ENCODE assay signal across 1 cellular context in the genomic region with DNA sequence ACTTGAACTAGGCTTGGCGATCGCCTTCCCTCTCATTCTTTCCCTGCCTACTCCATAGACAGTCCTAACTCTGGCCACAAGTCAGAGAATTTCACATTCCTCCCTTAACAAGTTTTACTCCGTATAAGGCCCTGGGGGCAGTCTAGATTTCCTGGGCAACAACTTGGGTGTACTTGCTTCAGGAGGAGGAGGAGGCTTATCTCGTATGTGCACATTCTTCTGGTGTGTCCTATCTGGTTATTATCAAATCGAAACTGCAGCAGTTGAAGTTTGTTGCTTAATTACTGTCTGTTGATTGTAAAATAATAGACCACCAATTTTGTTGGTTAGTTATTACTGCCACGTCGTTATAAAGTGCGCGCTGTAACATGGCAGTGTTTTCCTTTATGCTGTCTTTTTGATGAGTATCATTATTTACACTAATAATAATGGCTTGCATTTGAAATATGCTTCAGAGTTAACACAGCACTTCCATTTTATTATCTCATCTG.
TF ChIP-seq lines count a peak whose summit lies in the region.

No MANE protein-coding gene starts in this region.

TF ChIP-seq in K562, 482 proteins besides CTCF, POLR2A, EP300 and RAD21 (continued from another document and continues in another):
- TF ChIP-seq, protein P1, sequence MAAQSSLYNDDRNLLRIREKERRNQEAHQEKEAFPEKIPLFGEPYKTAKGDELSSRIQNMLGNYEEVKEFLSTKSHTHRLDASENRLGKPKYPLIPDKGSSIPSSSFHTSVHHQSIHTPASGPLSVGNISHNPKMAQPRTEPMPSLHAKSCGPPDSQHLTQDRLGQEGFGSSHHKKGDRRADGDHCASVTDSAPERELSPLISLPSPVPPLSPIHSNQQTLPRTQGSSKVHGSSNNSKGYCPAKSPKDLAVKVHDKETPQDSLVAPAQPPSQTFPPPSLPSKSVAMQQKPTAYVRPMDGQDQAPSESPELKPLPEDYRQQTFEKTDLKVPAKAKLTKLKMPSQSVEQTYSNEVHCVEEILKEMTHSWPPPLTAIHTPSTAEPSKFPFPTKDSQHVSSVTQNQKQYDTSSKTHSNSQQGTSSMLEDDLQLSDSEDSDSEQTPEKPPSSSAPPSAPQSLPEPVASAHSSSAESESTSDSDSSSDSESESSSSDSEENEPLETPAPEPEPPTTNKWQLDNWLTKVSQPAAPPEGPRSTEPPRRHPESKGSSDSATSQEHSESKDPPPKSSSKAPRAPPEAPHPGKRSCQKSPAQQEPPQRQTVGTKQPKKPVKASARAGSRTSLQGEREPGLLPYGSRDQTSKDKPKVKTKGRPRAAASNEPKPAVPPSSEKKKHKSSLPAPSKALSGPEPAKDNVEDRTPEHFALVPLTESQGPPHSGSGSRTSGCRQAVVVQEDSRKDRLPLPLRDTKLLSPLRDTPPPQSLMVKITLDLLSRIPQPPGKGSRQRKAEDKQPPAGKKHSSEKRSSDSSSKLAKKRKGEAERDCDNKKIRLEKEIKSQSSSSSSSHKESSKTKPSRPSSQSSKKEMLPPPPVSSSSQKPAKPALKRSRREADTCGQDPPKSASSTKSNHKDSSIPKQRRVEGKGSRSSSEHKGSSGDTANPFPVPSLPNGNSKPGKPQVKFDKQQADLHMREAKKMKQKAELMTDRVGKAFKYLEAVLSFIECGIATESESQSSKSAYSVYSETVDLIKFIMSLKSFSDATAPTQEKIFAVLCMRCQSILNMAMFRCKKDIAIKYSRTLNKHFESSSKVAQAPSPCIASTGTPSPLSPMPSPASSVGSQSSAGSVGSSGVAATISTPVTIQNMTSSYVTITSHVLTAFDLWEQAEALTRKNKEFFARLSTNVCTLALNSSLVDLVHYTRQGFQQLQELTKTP (IDR thresholded peaks at IDR 0.05; ENCODE audit: low read depth in 1 of 2, partially characterized antibody in 2 of 2): peak; percentile 46 to 67
- peak; percentile 86 for TF ChIP-seq CBFA2T2 (conservative IDR thresholded peaks at IDR 0.05)
- TF ChIP-seq, protein P2, sequence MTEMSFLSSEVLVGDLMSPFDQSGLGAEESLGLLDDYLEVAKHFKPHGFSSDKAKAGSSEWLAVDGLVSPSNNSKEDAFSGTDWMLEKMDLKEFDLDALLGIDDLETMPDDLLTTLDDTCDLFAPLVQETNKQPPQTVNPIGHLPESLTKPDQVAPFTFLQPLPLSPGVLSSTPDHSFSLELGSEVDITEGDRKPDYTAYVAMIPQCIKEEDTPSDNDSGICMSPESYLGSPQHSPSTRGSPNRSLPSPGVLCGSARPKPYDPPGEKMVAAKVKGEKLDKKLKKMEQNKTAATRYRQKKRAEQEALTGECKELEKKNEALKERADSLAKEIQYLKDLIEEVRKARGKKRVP (CRISPR knock-in tag; IDR thresholded peaks at IDR 0.05): no peak
- TF ChIP-seq, protein P3, sequence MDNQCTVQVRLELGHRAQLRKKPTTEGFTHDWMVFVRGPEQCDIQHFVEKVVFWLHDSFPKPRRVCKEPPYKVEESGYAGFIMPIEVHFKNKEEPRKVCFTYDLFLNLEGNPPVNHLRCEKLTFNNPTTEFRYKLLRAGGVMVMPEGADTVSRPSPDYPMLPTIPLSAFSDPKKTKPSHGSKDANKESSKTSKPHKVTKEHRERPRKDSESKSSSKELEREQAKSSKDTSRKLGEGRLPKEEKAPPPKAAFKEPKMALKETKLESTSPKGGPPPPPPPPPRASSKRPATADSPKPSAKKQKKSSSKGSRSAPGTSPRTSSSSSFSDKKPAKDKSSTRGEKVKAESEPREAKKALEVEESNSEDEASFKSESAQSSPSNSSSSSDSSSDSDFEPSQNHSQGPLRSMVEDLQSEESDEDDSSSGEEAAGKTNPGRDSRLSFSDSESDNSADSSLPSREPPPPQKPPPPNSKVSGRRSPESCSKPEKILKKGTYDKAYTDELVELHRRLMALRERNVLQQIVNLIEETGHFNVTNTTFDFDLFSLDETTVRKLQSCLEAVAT (IDR thresholded peaks at IDR 0.05): no peak
- TF ChIP-seq ZNF134 (CRISPR knock-in tag; conservative IDR thresholded peaks at IDR 0.05): peak; percentile 74
- no peak for TF ChIP-seq SETDB1 (IDR thresholded peaks at IDR 0.05; ENCODE audit: low read length)
- TF ChIP-seq SMARCE1 (IDR thresholded peaks at IDR 0.05): peak; percentile 94
- peak; percentile 94 for TF ChIP-seq CBFA2T3 (IDR thresholded peaks at IDR 0.05)
- TF ChIP-seq ZNF184 (CRISPR knock-in tag; IDR thresholded peaks at IDR 0.05): no peak
- no peak for TF ChIP-seq ZNF408 (CRISPR knock-in tag; IDR thresholded peaks at IDR 0.05; ENCODE audit: low read depth)
- TF ChIP-seq GATAD2B (IDR thresholded peaks at IDR 0.05; ENCODE audit: borderline replicate concordance): peak; percentile 54; the same call in 1 of the 2 replicates
- TF ChIP-seq, protein P4, sequence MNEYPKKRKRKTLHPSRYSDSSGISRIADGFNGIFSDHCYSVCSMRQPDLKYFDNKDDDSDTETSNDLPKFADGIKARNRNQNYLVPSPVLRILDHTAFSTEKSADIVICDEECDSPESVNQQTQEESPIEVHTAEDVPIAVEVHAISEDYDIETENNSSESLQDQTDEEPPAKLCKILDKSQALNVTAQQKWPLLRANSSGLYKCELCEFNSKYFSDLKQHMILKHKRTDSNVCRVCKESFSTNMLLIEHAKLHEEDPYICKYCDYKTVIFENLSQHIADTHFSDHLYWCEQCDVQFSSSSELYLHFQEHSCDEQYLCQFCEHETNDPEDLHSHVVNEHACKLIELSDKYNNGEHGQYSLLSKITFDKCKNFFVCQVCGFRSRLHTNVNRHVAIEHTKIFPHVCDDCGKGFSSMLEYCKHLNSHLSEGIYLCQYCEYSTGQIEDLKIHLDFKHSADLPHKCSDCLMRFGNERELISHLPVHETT (CRISPR knock-in tag; conservative IDR thresholded peaks at IDR 0.05 in 1 of 2, IDR thresholded peaks at IDR 0.05 in 1 of 2): no peak
- TF ChIP-seq HIVEP1 (CRISPR knock-in tag; IDR thresholded peaks at IDR 0.05): no peak
- no peak for TF ChIP-seq ILF3 (IDR thresholded peaks at IDR 0.05; ENCODE audit: borderline replicate concordance)
- TF ChIP-seq NCOA4 (IDR thresholded peaks at IDR 0.05; ENCODE audit: partially characterized antibody): no peak
- peak; percentile 63; the same call in 1 of the 2 replicates for TF ChIP-seq SMAD4 (CRISPR knock-in tag; conservative IDR thresholded peaks at IDR 0.05)
- TF ChIP-seq CREBBP (IDR thresholded peaks at IDR 0.05; ENCODE audit: low read depth, low read length): no peak
- TF ChIP-seq CCAR2 (IDR thresholded peaks at IDR 0.05; ENCODE audit: low read depth, low read length): no peak
- no peak for TF ChIP-seq RBM14 (IDR thresholded peaks at IDR 0.05; ENCODE audit: borderline replicate concordance, insufficient read depth, low read depth, low read length)
- TF ChIP-seq RBM25 (IDR thresholded peaks at IDR 0.05; ENCODE audit: low read depth, low read length, severe bottlenecking): no peak
- peak; percentile 54; the same call in 1 of the 2 replicates for TF ChIP-seq MTA3 (IDR thresholded peaks at IDR 0.05; ENCODE audit: borderline replicate concordance)
- TF ChIP-seq ARID1B (IDR thresholded peaks at IDR 0.05): peak; percentile 97
- peak; percentile 95 for TF ChIP-seq LEF1 (IDR thresholded peaks at IDR 0.05)
- 0 out of 2 replicates have a peak, but pooled peaks have one; percentile 55 for TF ChIP-seq ZNF589 (CRISPR knock-in tag; IDR thresholded peaks at IDR 0.05; ENCODE audit: low read depth)
- no peak for TF ChIP-seq ZNF24 (IDR thresholded peaks at IDR 0.05)
- TF ChIP-seq ZNF444 (CRISPR knock-in tag; IDR thresholded peaks at IDR 0.05): no peak
- TF ChIP-seq, protein P5, sequence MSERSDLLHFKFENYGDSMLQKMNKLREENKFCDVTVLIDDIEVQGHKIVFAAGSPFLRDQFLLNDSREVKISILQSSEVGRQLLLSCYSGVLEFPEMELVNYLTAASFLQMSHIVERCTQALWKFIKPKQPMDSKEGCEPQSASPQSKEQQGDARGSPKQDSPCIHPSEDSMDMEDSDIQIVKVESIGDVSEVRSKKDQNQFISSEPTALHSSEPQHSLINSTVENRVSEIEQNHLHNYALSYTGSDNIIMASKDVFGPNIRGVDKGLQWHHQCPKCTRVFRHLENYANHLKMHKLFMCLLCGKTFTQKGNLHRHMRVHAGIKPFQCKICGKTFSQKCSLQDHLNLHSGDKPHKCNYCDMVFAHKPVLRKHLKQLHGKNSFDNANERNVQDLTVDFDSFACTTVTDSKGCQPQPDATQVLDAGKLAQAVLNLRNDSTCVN (CRISPR knock-in tag; IDR thresholded peaks at IDR 0.05): no peak
- TF ChIP-seq DDX20 (tag; IDR thresholded peaks at IDR 0.05; ENCODE audit: low read depth): no peak
- TF ChIP-seq, protein P6, sequence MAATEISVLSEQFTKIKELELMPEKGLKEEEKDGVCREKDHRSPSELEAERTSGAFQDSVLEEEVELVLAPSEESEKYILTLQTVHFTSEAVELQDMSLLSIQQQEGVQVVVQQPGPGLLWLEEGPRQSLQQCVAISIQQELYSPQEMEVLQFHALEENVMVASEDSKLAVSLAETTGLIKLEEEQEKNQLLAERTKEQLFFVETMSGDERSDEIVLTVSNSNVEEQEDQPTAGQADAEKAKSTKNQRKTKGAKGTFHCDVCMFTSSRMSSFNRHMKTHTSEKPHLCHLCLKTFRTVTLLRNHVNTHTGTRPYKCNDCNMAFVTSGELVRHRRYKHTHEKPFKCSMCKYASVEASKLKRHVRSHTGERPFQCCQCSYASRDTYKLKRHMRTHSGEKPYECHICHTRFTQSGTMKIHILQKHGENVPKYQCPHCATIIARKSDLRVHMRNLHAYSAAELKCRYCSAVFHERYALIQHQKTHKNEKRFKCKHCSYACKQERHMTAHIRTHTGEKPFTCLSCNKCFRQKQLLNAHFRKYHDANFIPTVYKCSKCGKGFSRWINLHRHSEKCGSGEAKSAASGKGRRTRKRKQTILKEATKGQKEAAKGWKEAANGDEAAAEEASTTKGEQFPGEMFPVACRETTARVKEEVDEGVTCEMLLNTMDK (IDR thresholded peaks at IDR 0.05; ENCODE audit: borderline replicate concordance, insufficient read depth, low read depth, low read length, poor library complexity, severe bottlenecking): no peak
- no peak for TF ChIP-seq ZNF830 (CRISPR knock-in tag; IDR thresholded peaks at IDR 0.05)
- TF ChIP-seq SMARCB1 (IDR thresholded peaks at IDR 0.05; ENCODE audit: insufficient read length, low read depth): no peak
- TF ChIP-seq ATF1 (CRISPR knock-in tag; IDR thresholded peaks at IDR 0.05): no peak
- TF ChIP-seq ATF1 (tag; IDR thresholded peaks at IDR 0.05): peak; percentile 35
- no peak for TF ChIP-seq STAT5B (CRISPR knock-in tag; IDR thresholded peaks at IDR 0.05)
- TF ChIP-seq FOXK2 (conservative IDR thresholded peaks at IDR 0.05 in 1 of 2, IDR thresholded peaks at IDR 0.05 in 1 of 2; ENCODE audit: low read depth in 2 of 2): peak; percentile 31 to 36; a peak in 1 of 4 replicates
- TF ChIP-seq, protein P7, sequence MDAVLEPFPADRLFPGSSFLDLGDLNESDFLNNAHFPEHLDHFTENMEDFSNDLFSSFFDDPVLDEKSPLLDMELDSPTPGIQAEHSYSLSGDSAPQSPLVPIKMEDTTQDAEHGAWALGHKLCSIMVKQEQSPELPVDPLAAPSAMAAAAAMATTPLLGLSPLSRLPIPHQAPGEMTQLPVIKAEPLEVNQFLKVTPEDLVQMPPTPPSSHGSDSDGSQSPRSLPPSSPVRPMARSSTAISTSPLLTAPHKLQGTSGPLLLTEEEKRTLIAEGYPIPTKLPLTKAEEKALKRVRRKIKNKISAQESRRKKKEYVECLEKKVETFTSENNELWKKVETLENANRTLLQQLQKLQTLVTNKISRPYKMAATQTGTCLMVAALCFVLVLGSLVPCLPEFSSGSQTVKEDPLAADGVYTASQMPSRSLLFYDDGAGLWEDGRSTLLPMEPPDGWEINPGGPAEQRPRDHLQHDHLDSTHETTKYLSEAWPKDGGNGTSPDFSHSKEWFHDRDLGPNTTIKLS (IDR thresholded peaks at IDR 0.05; ENCODE audit: borderline replicate concordance, low read depth): peak; percentile 57; the same call in 1 of the 2 replicates
- TF ChIP-seq ZSCAN32 (CRISPR knock-in tag; IDR thresholded peaks at IDR 0.05): no peak
- TF ChIP-seq CREM (IDR thresholded peaks at IDR 0.05; ENCODE audit: low read depth): peak; percentile 64
- peak; percentile 91 for TF ChIP-seq SMARCC2 (IDR thresholded peaks at IDR 0.05; ENCODE audit: low read depth)
- no peak for TF ChIP-seq ZNF3 (CRISPR knock-in tag; IDR thresholded peaks at IDR 0.05)
- TF ChIP-seq TRIM28 (IDR thresholded peaks at IDR 0.05): no peak
- TF ChIP-seq, protein P8, sequence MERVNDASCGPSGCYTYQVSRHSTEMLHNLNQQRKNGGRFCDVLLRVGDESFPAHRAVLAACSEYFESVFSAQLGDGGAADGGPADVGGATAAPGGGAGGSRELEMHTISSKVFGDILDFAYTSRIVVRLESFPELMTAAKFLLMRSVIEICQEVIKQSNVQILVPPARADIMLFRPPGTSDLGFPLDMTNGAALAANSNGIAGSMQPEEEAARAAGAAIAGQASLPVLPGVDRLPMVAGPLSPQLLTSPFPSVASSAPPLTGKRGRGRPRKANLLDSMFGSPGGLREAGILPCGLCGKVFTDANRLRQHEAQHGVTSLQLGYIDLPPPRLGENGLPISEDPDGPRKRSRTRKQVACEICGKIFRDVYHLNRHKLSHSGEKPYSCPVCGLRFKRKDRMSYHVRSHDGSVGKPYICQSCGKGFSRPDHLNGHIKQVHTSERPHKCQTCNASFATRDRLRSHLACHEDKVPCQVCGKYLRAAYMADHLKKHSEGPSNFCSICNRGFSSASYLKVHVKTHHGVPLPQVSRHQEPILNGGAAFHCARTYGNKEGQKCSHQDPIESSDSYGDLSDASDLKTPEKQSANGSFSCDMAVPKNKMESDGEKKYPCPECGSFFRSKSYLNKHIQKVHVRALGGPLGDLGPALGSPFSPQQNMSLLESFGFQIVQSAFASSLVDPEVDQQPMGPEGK (CRISPR knock-in tag; IDR thresholded peaks at IDR 0.05; ENCODE audit: borderline replicate concordance): no peak
- no peak for TF ChIP-seq EHMT2 (IDR thresholded peaks at IDR 0.05)
- TF ChIP-seq SAP30 (IDR thresholded peaks at IDR 0.05; ENCODE audit: borderline replicate concordance, insufficient read depth, low read depth, low read length, poor library complexity, severe bottlenecking): no peak
- no peak for TF ChIP-seq KLF13 (tag; IDR thresholded peaks at IDR 0.05; ENCODE audit: borderline replicate concordance, low read depth)
- no peak for TF ChIP-seq MYC (IDR thresholded peaks at IDR 0.05; ENCODE audit: low read depth, low read length)
- no peak for TF ChIP-seq MYC (CRISPR knock-in tag; IDR thresholded peaks at IDR 0.05; ENCODE audit: borderline replicate concordance, low read depth)
